In the genomic region with DNA sequence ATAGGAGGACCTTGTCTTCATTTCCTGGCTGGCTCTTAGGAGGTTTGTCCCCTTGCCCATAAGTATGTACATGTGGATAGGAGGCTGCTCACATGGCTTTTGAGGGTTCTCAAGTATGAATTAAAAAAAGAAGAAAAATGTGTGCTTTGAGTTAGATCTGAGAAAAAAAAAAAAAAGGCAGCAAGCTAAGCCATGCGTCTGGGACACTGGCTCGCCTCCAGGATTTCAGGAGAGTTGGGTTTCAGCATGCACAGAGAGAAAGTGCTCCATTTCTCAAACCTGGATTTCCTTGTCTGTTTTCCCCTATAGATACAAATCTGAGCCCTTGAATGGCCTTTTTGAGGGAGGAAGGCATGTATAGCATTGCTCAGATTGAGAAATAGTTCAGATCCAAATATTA, we compare ENCODE assay signal across 25 cellular contexts. TPM values are rescaled to one million over a fixed set of nuclear protein-coding genes. Genes with fewer than 3 reads are reported as not detected.
A peak's percentile ranks its signal among the peaks of the same experiment; 100 is the strongest.
DNase-seq lines count a peak whose midpoint lies in the region; ATAC-seq and TF ChIP-seq lines count a peak whose summit lies in the region.
"Had no signal": no experiment of that assay in that cellular context is flagged by ENCODE, and none has a peak within 500 bp of the region (broad histone marks: within the 10 kb centered on the region; RNA-seq: fewer than 3 reads in every experiment).

No MANE protein-coding gene starts in this region.

- no peaks in the 10 kb centered on the region for H3K36me3 Mint-ChIP-seq in activated CD8-positive, alpha-beta memory T cell treated with anti-CD3 and anti-CD28 coated beads, Interleukin-2, amount 10 ng/mL, durations not matched to agents 7 days and 5 days
- no peaks in the 10 kb centered on the region for H3K36me3 Mint-ChIP-seq in activated naive CD4-positive, alpha-beta T cell treated with anti-CD3 and anti-CD28 coated beads for 36 hours (ENCODE audit: low read depth)
- H3K36me3 Mint-ChIP-seq: CD4-positive, alpha-beta memory T cell had no signal

- no peak overlapping the region for H3K4me2 ChIP-seq in fibroblast of lung (ENCODE audit: extremely low read depth, insufficient read depth, low read length)
- no peak overlapping the region for H3K4me2 ChIP-seq in osteoblast (ENCODE audit: insufficient read depth, low read length)

- H3K4me3 ChIP-seq in fibroblast of lung (replicated peaks in 1 of 4; ENCODE audit: control extremely low read depth in 1 of 4, insufficient read depth in 1 of 4, low read depth in 3 of 4, low read length in 4 of 4) = no peak overlapping the region
- H3K4me3 ChIP-seq in osteoblast (ENCODE audit: insufficient read depth, low read length) = no peak overlapping the region
- H3K4me3 ChIP-seq in breast epithelium = no peak overlapping the region
- H3K4me3 ChIP-seq: gastroesophageal sphincter, lung, Peyer's patch had no signal

- no peaks in the 10 kb centered on the region for H3K27me3 ChIP-seq in fibroblast of lung (ENCODE audit: control insufficient read depth, insufficient read depth, low read length)
- peaks cover 13% of the 10 kb centered on the region for H3K27me3 ChIP-seq in osteoblast (ENCODE audit: insufficient read depth, low read length)
- peaks cover 0 to 17% of the 10 kb centered on the region in 2 donors for H3K27me3 ChIP-seq in breast epithelium
- H3K27me3 ChIP-seq: Peyer's patch had no signal

- H3K36me3 ChIP-seq in fibroblast of lung (ENCODE audit: control insufficient read depth, insufficient read depth, low read length) = no peaks in the 10 kb centered on the region
- H3K36me3 ChIP-seq in osteoblast (ENCODE audit: insufficient read depth, low read length) = no peaks in the 10 kb centered on the region
- no peaks in the 10 kb centered on the region for H3K36me3 ChIP-seq in breast epithelium
- H3K36me3 ChIP-seq: gastroesophageal sphincter, Peyer's patch had no signal

- H3K4me3 Mint-ChIP-seq in activated CD8-positive, alpha-beta memory T cell treated with anti-CD3 and anti-CD28 coated beads, Interleukin-2, amount 10 ng/mL, durations not matched to agents 7 days and 5 days = no peak overlapping the region
- no peak overlapping the region for H3K4me3 Mint-ChIP-seq in activated naive CD4-positive, alpha-beta T cell treated with anti-CD3 and anti-CD28 coated beads for 36 hours
- H3K4me3 Mint-ChIP-seq: activated naive CD4-positive, alpha-beta T cell treated with anti-CD3 and anti-CD28 coated beads, Interleukin-2, amount 50 U/mL, for 24 hours; CD4-positive, alpha-beta memory T cell; stimulated activated naive CD8-positive, alpha-beta T cell treated with anti-CD3 and anti-CD28 coated beads, Interleukin-15, amount 100 ng/mL, for 72 hours; T-helper 1 cell treated with Interleukin-12 subunit alpha and Interleukin-12 subunit beta and Interleukin-4 antibody, amounts not matched to agents 30 μg/mL and 1 μg/mL, for 36 hours had no signal

- H4K20me1 ChIP-seq in fibroblast of lung (ENCODE audit: control insufficient read depth, extremely low read depth, insufficient read depth, low read length) = peaks cover 3% of the 10 kb centered on the region
- H4K20me1 ChIP-seq in osteoblast (ENCODE audit: insufficient read depth, low read length) = peaks cover 5% of the 10 kb centered on the region

- no peak for TF ChIP-seq POLR2A in breast epithelium (IDR thresholded peaks at IDR 0.05)

- TF ChIP-seq CTCF in C4-2B (conservative IDR thresholded peaks at IDR 0.05) (no peak), fibroblast of lung (conservative IDR thresholded peaks at IDR 0.05 in 1 of 2, IDR thresholded peaks at IDR 0.05 in 1 of 2; ENCODE audit: low read depth in 1 of 2, low read length in 2 of 2) (no peak), osteoblast (IDR thresholded peaks at IDR 0.05; ENCODE audit: extremely low read depth, low read depth, low read length) (no peak), breast epithelium (IDR thresholded peaks at IDR 0.05) (no peak)

- H3K79me2 ChIP-seq in fibroblast of lung (ENCODE audit: control insufficient read depth, insufficient read depth, low read length) = peaks cover 16% of the 10 kb centered on the region
- peaks cover 19% of the 10 kb centered on the region for H3K79me2 ChIP-seq in osteoblast (ENCODE audit: insufficient read depth, low read length)

- H3K4me1 ChIP-seq in fibroblast of lung (ENCODE audit: control insufficient read depth, extremely low read depth, insufficient read depth, low read length) (no peaks in the 10 kb centered on the region), osteoblast (ENCODE audit: insufficient read depth, low read length) (no peaks in the 10 kb centered on the region), breast epithelium (no peaks in the 10 kb centered on the region)
- H3K4me1 ChIP-seq: Peyer's patch had no signal

- H2AFZ ChIP-seq in fibroblast of lung (ENCODE audit: low read length) (no peak overlapping the region), osteoblast (ENCODE audit: low read length) (no peak overlapping the region)

- no peak overlapping the region for H3K9ac ChIP-seq in fibroblast of lung (ENCODE audit: insufficient read depth, low read length)

- peak overlapping the region; percentile 43; the same call in 1 of the 2 replicates for H3K27ac ChIP-seq in C4-2B
- H3K27ac ChIP-seq in fibroblast of lung (ENCODE audit: insufficient read depth, low read length) = no peak overlapping the region
- no peak overlapping the region for H3K27ac ChIP-seq in osteoblast (ENCODE audit: low read depth, low read length)
- H3K27ac ChIP-seq in breast epithelium = no peak overlapping the region
- H3K27ac ChIP-seq: epithelial cell of prostate, gastroesophageal sphincter, Peyer's patch had no signal

- H3K9me3 ChIP-seq in fibroblast of lung (ENCODE audit: control insufficient read depth, insufficient read depth, low read depth, low read length) = no peaks in the 10 kb centered on the region
- no peaks in the 10 kb centered on the region for H3K9me3 ChIP-seq in osteoblast (ENCODE audit: low read depth, low read length)
- peaks cover under 1 to 2% of the 10 kb centered on the region in 2 donors for H3K9me3 ChIP-seq in breast epithelium
- H3K9me3 ChIP-seq: Peyer's patch had no signal

- H3K27me3 Mint-ChIP-seq in activated CD8-positive, alpha-beta memory T cell treated with anti-CD3 and anti-CD28 coated beads, Interleukin-2, amount 10 ng/mL, durations not matched to agents 7 days and 5 days = peaks cover 37% of the 10 kb centered on the region
- peaks cover 29% of the 10 kb centered on the region for H3K27me3 Mint-ChIP-seq in activated naive CD4-positive, alpha-beta T cell treated with anti-CD3 and anti-CD28 coated beads for 36 hours (ENCODE audit: low read depth)

- H3K4me1 Mint-ChIP-seq in activated CD8-positive, alpha-beta memory T cell treated with anti-CD3 and anti-CD28 coated beads, Interleukin-2, amount 10 ng/mL, durations not matched to agents 7 days and 5 days = no peaks in the 10 kb centered on the region
- H3K4me1 Mint-ChIP-seq in activated naive CD4-positive, alpha-beta T cell treated with anti-CD3 and anti-CD28 coated beads for 36 hours (ENCODE audit: low read depth) = peaks cover 16% of the 10 kb centered on the region
- H3K4me1 Mint-ChIP-seq: activated naive CD4-positive, alpha-beta T cell treated with anti-CD3 and anti-CD28 coated beads, Interleukin-2, amount 50 U/mL, for 24 hours had no signal

- intact Hi-C loops in breast epithelium (cut with DNase I; ENCODE audit: low total_unique reads) = no loop called here
- intact Hi-C loops in activated naive CD4-positive, alpha-beta T cell treated with anti-CD3 and anti-CD28 coated beads for 36 hours (cut with micrococcal nuclease) = no loop called here

- no peak for ATAC-seq in activated CD8-positive, alpha-beta memory T cell treated with anti-CD3 and anti-CD28 coated beads, Interleukin-2, amount 10 ng/mL, durations not matched to agents 7 days and 5 days
- ATAC-seq: gastroesophageal sphincter; stimulated activated naive CD8-positive, alpha-beta T cell treated with anti-CD3 and anti-CD28 coated beads, Interleukin-15, amount 100 ng/mL, for 72 hours had no signal

- H3K9me3 Mint-ChIP-seq in activated CD8-positive, alpha-beta memory T cell treated with anti-CD3 and anti-CD28 coated beads, Interleukin-2, amount 10 ng/mL, durations not matched to agents 7 days and 5 days (ENCODE audit: low read depth) = no peaks in the 10 kb centered on the region
- peaks cover 4% of the 10 kb centered on the region for H3K9me3 Mint-ChIP-seq in activated naive CD4-positive, alpha-beta T cell treated with anti-CD3 and anti-CD28 coated beads for 36 hours
- H3K9me3 Mint-ChIP-seq: activated naive CD4-positive, alpha-beta T cell treated with anti-CD3 and anti-CD28 coated beads, Interleukin-2, amount 50 U/mL, for 24 hours had no signal

- no peak overlapping the region for H3K27ac Mint-ChIP-seq in activated CD8-positive, alpha-beta memory T cell treated with anti-CD3 and anti-CD28 coated beads, Interleukin-2, amount 10 ng/mL, durations not matched to agents 7 days and 5 days
- no peak overlapping the region for H3K27ac Mint-ChIP-seq in activated naive CD4-positive, alpha-beta T cell treated with anti-CD3 and anti-CD28 coated beads for 36 hours
- H3K27ac Mint-ChIP-seq: activated naive CD4-positive, alpha-beta T cell treated with anti-CD3 and anti-CD28 coated beads, Interleukin-2, amount 50 U/mL, for 24 hours; CD4-positive, alpha-beta memory T cell; T-helper 1 cell treated with Interleukin-12 subunit alpha and Interleukin-12 subunit beta and Interleukin-4 antibody, amounts not matched to agents 30 μg/mL and 1 μg/mL, for 36 hours had no signal

- DNase-seq in NCI-H2107 (lab: John Stamatoyannopoulos, UW) (peak; percentile 42), fibroblast of lung (ENCODE audit: low read depth in 2 of 2) (peak; percentile 21 to 33), osteoblast (ENCODE audit: insufficient read length, low spot score, missing footprints) (peak; percentile 39), breast epithelium (ENCODE audit: low spot score in 2 of 2) (no peak)
- no peak for DNase-seq in activated CD8-positive, alpha-beta memory T cell treated with anti-CD3 and anti-CD28 coated beads, Interleukin-2, amount 10 ng/mL, durations not matched to agents 7 days and 5 days
- DNase-seq in activated naive CD4-positive, alpha-beta T cell treated with anti-CD3 and anti-CD28 coated beads for 36 hours = no peak
- DNase-seq: activated CD8-positive, alpha-beta memory T cell treated with anti-CD3 and anti-CD28 coated beads for 24 hours; activated T-cell treated with anti-CD3 and anti-CD28 coated beads, Interleukin-2, amount 50 U/mL, for 48 hours; CD4-positive, alpha-beta memory T cell; islet precursor cell; KG1; NCI-H187 treated with DMSO at 0.1 percent for 48 hours; NCI-H510A; Peyer's patch; retina; stimulated activated CD4-positive, alpha-beta T cell treated with anti-CD3 and anti-CD28 coated beads, Interleukin-12 subunit alpha, Interleukin-12 subunit beta, amount 100 ng/mL, for 4 hours; stimulated activated naive CD8-positive, alpha-beta T cell treated with anti-CD3 and anti-CD28 coated beads, Interleukin-15, amount 100 ng/mL, for 72 hours; trophoblast cell had no signal

- CTCF ChIA-PET in activated CD8-positive, alpha-beta memory T cell treated with anti-CD3 and anti-CD28 coated beads, Interleukin-2, amount 10 ng/mL, durations not matched to agents 7 days and 5 days (lab: Charles Lee) = no interaction called here
- CTCF ChIA-PET in activated naive CD4-positive, alpha-beta T cell treated with anti-CD3 and anti-CD28 coated beads for 36 hours (lab: Charles Lee) = no interaction called here

RNA-seq across cellular contexts. Expression of gene MEG3, which starts 3.0 kb away (rescaled TPM):
- 95.0 and 182 TPM in 2 replicates for total RNA-seq in fibroblast of lung
- 58.0 and 104 TPM in 2 replicates for polyA plus RNA-seq in fibroblast of lung
- 43.2 and 71.5 TPM in 2 replicates for polyA plus RNA-seq in fibroblast of lung (2012)
- 54.2 and 61.7 TPM in 2 replicates for polyA minus RNA-seq in fibroblast of lung (ENCODE audit: low replicate concordance)
- total RNA-seq in osteoblast = 200 and 269 TPM in 2 replicates
- total RNA-seq in activated CD8-positive, alpha-beta memory T cell treated with anti-CD3 and anti-CD28 coated beads, Interleukin-2, amount 10 ng/mL, durations not matched to agents 7 days and 5 days = not detected
- 10 to 100 TPM; 45.2 to 68.8 (median 49.8) TPM for total RNA-seq in breast epithelium
- not detected for total RNA-seq in activated naive CD4-positive, alpha-beta T cell treated with anti-CD3 and anti-CD28 coated beads for 36 hours
- total RNA-seq: CD4-positive, alpha-beta memory T cell; SK-MEL-5 had no signal
- polyA plus RNA-seq: CD4-positive, alpha-beta memory T cell had no signal

Comparison
In these comparisons a context has a peak if more than half of its experiments do, and no peak if none do; other contexts are left out.
1. DNase-seq: peak in NCI-H2107 (single experiment), fibroblast of lung (2 of 2) and osteoblast (single experiment); none in activated CD8-positive, alpha-beta memory T cell treated with anti-CD3 and anti-CD28 coated beads, Interleukin-2, amount 10 ng/mL, durations not matched to agents 7 days and 5 days (single experiment), breast epithelium (0 of 2) and activated naive CD4-positive, alpha-beta T cell treated with anti-CD3 and anti-CD28 coated beads for 36 hours (single experiment).
2. RNA of gene MEG3, which starts 3.0 kb away (total RNA-seq): 200 to 269 TPM in osteoblast, 95.0 to 182 TPM in fibroblast of lung and 45.2 to 68.8 TPM in breast epithelium; not detected in activated CD8-positive, alpha-beta memory T cell treated with anti-CD3 and anti-CD28 coated beads, Interleukin-2, amount 10 ng/mL, durations not matched to agents 7 days and 5 days and not detected in activated naive CD4-positive, alpha-beta T cell treated with anti-CD3 and anti-CD28 coated beads for 36 hours; every median in the first group is over 10 times any median in the second.